Comparison of ENCODE assay signal across 22 cellular contexts in genomic region chr6:134805163-134805562, GRCh38.
"Had no signal": no experiment of that assay in that cellular context is flagged by ENCODE, and none has a peak within 500 bp of the region (broad histone marks: within the 10 kb centered on the region; RNA-seq: fewer than 3 reads in every experiment).

No MANE protein-coding gene starts in this region.

- DNase-seq: colonic mucosa; effector CD8-positive, alpha-beta T cell; endodermal cell; left ventricle myocardium superior; lower lobe of right lung; naive B cell; ovary; posterior cingulate gyrus; psoas muscle; right cardiac atrium; sigmoid colon; stimulated activated CD4-positive, alpha-beta T cell treated with anti-CD3 and anti-CD28 coated beads, Interleukin-2, amount 100 ng/mL, for 24 hours; stimulated activated CD4-positive, alpha-beta T cell treated with anti-CD3 and anti-CD28 coated beads, Interleukin-4, amount 100 ng/mL, for 24 hours; stimulated activated naive CD8-positive, alpha-beta T cell treated with anti-CD3 and anti-CD28 coated beads, Interleukin-15, Interleukin-2, amounts not matched to agents 100 U/mL and 50 U/mL, for 24 hours; substantia nigra; testis; tibial artery had no signal

- ATAC-seq: esophagus mucosa; left ventricle myocardium superior; lower lobe of right lung; natural killer cell treated with Interleukin-12 subunit alpha and Interleukin-12 subunit beta and Interleukin-15 and Interleukin-18, amount 100 ng/mL, for 72 hours; psoas muscle; right cardiac atrium; stimulated activated effector memory CD8-positive, alpha-beta T cell treated with anti-CD3 and anti-CD28 coated beads, Interleukin-12 subunit alpha, Interleukin-12 subunit beta, amount 100 ng/mL, for 72 hours; stimulated activated naive CD8-positive, alpha-beta T cell treated with anti-CD3 and anti-CD28 coated beads, Interleukin-15, Interleukin-2, amounts not matched to agents 100 U/mL and 50 U/mL, for 24 hours had no signal

- H3K36me3 ChIP-seq: colonic mucosa, lower lobe of right lung, neural progenitor cell, ovary, sigmoid colon, tibial artery had no signal

- H3K4me3 ChIP-seq: colonic mucosa, lower lobe of right lung, neural progenitor cell, ovary, psoas muscle, sigmoid colon, testis, tibial artery had no signal

- H3K27me3 ChIP-seq: colonic mucosa, neural progenitor cell, ovary, sigmoid colon, testis, tibial artery had no signal

- H3K27ac ChIP-seq: colonic mucosa, epithelial cell of prostate, lower lobe of right lung, neural progenitor cell, ovary, psoas muscle, sigmoid colon, testis, tibial artery had no signal

- H2AFZ ChIP-seq: neural progenitor cell had no signal

- H3K4me2 ChIP-seq: neural progenitor cell had no signal

- H3K9me3 ChIP-seq: colonic mucosa, lower lobe of right lung, ovary, psoas muscle, sigmoid colon, testis, tibial artery had no signal

- H3K4me1 ChIP-seq: colonic mucosa, lower lobe of right lung, neural progenitor cell, sigmoid colon, testis, tibial artery had no signal
